In genomic region chr1:212559929-212560328, GRCh38 we compare ENCODE assay signal across 1 cellular context.
TF ChIP-seq lines count a peak whose summit lies in the region.

No MANE protein-coding gene starts in this region.

TF ChIP-seq in HCT116, 20 proteins besides CTCF, POLR2A, EP300 and RAD21 (continued from another document):
- no peak for TF ChIP-seq ZBTB33 (IDR thresholded peaks at IDR 0.05; ENCODE audit: extremely low read depth, insufficient replicate concordance, low read length)
- no peak for TF ChIP-seq ELF1 (IDR thresholded peaks at IDR 0.05; ENCODE audit: borderline replicate concordance, low read depth)
- no peak for TF ChIP-seq SIN3A (IDR thresholded peaks at IDR 0.05; ENCODE audit: low read depth)
